ENCODE assay signal across 9 cellular contexts in genomic region chr3:196127308-196128040, GRCh38. TPM values are rescaled to one million over a fixed set of nuclear protein-coding genes. Genes with fewer than 3 reads are reported as not detected.
A peak's percentile ranks its signal among the peaks of the same experiment; 100 is the strongest.
DNase-seq lines count a peak whose midpoint lies in the region; ATAC-seq, FAIRE-seq and TF ChIP-seq lines count a peak whose summit lies in the region.
"Had no signal": no experiment of that assay in that cellular context is flagged by ENCODE, and none has a peak within 500 bp of the region (broad histone marks: within the 10 kb centered on the region; RNA-seq: fewer than 3 reads in every experiment).

No MANE protein-coding gene starts in this region.

- TF ChIP-seq RAD21 in K562 (CRISPR knock-in tag; conservative IDR thresholded peaks at IDR 0.05 in 1 of 2, IDR thresholded peaks at IDR 0.05 in 1 of 2) (peak; percentile 43 to 67; a peak in 3 of 4 replicates), SK-N-SH (IDR thresholded peaks at IDR 0.05; ENCODE audit: low read length) (no peak)

- H3K27ac ChIP-seq in K562 (ENCODE audit: extremely low read depth, low read depth, low read length) (peak overlapping the region; percentile 96), neural progenitor cell (no peak overlapping the region), Peyer's patch (no peak overlapping the region), SK-N-SH (ENCODE audit: low read depth in 2 of 2, low read length in 1 of 2) (no peak overlapping the region)

- no peak overlapping the region for H3K4me3 Mint-ChIP-seq in neural progenitor cell
- H3K4me3 Mint-ChIP-seq: activated naive CD4-positive, alpha-beta T cell treated with anti-CD3 and anti-CD28 coated beads, Interleukin-2, amount 50 U/mL, for 24 hours had no signal

- POLR2A ChIA-PET in K562 (lab: Yijun Ruan, JAX) (interaction anchor here (0.6 to 8.9 kb wide), 13 partner anchors 8 to 407 kb away, joined by 3 to 103 read pairs (median 6); no protein-coding TSS in a partner anchor), SK-N-SH (lab: Yijun Ruan, JAX) (no interaction called here)

- H2AFZ ChIP-seq in K562 (ENCODE audit: low read depth, low read length) = peak overlapping the region; percentile 88
- H2AFZ ChIP-seq in neural progenitor cell (replicated peaks) = no peak overlapping the region
- H2AFZ ChIP-seq in SK-N-SH (ENCODE audit: low read depth) = no peak overlapping the region

- H3F3A ChIP-seq in neural progenitor cell (ENCODE audit: low read depth) (no peaks in the 10 kb centered on the region), SK-N-SH (replicated peaks; ENCODE audit: insufficient read depth) (no peaks in the 10 kb centered on the region)

- peaks cover 33% of the 10 kb centered on the region in 2 experiments for H3K4me1 ChIP-seq in K562 (replicated peaks in 1 of 2; ENCODE audit: control insufficient read depth in 2 of 2, insufficient read depth in 2 of 2, low read length in 2 of 2)
- peaks cover 8% of the 10 kb centered on the region for H3K4me1 ChIP-seq in neural progenitor cell
- peaks cover 0 to 11% (median 4%) of the 10 kb centered on the region in 4 donors for H3K4me1 ChIP-seq in Peyer's patch
- H3K4me1 ChIP-seq in SK-N-SH (ENCODE audit: control insufficient read depth in 1 of 2, insufficient read depth in 2 of 2, low read depth in 1 of 2, low read length in 1 of 2) = peaks cover 0 to 7% of the 10 kb centered on the region in 2 experiments; a peak in 1 of 4 replicates

- H3K9ac ChIP-seq in K562 (ENCODE audit: insufficient read depth in 1 of 2, low read depth in 2 of 2, low read length in 2 of 2) = peak overlapping the region; percentile 76 to 90
- no peak overlapping the region for H3K9ac ChIP-seq in neural progenitor cell
- H3K9ac ChIP-seq in SK-N-SH = no peak overlapping the region

- H3K9me2 ChIP-seq in SK-N-SH = no peaks in the 10 kb centered on the region

- peaks cover 10% of the 10 kb centered on the region for H3K4me1 Mint-ChIP-seq in neural progenitor cell

- TF ChIP-seq POLR2A in K562 (conservative IDR thresholded peaks at IDR 0.05) (peak; percentile 53; the same call in 1 of the 2 replicates), Peyer's patch (IDR thresholded peaks at IDR 0.05) (no peak)

- CTCF ChIA-PET in K562 (lab: Yijun Ruan, JAX; ENCODE audit: low intra/inter-chr PET ratio) = no interaction called here
- CTCF ChIA-PET in SK-N-SH (lab: Yijun Ruan, JAX) = no interaction called here

- peaks cover 4% of the 10 kb centered on the region for H3K27me3 Mint-ChIP-seq in neural progenitor cell (ENCODE audit: insufficient read depth, low read depth)
- H3K27me3 Mint-ChIP-seq: activated naive CD4-positive, alpha-beta T cell treated with anti-CD3 and anti-CD28 coated beads, Interleukin-2, amount 50 U/mL, for 24 hours had no signal

- H3K4me3 ChIP-seq in GM12865 (ENCODE audit: low read depth, low read length) = no peak overlapping the region
- peak overlapping the region; percentile 14; the same call in 1 of the 2 replicates for H3K4me3 ChIP-seq in K562
- no peak overlapping the region for H3K4me3 ChIP-seq in neural progenitor cell
- no peak overlapping the region for H3K4me3 ChIP-seq in Peyer's patch
- H3K4me3 ChIP-seq in SK-N-SH (ENCODE audit: low read depth in 2 of 2, low read length in 1 of 2) = no peak overlapping the region

- peak overlapping the region; percentile 53 for H3K27ac Mint-ChIP-seq in neural progenitor cell
- H3K27ac Mint-ChIP-seq: activated naive CD4-positive, alpha-beta T cell treated with anti-CD3 and anti-CD28 coated beads, Interleukin-2, amount 50 U/mL, for 24 hours had no signal

- WGBS in K562 (ENCODE audit: insufficient coverage, low coverage, missing lambda C conversion rate) = 0% methylated on average over 12 of the region's 12 CpGs
- 62% methylated on average over 9 of the region's 12 CpGs for WGBS in SK-N-SH (ENCODE audit: low lambda C conversion rate)

- TF ChIP-seq EP300 in K562 (IDR thresholded peaks at IDR 0.05; ENCODE audit: low read length) = peak; percentile 89
- TF ChIP-seq EP300 in SK-N-SH (IDR thresholded peaks at IDR 0.05; ENCODE audit: borderline replicate concordance in 1 of 2, low read depth in 1 of 2, low read length in 1 of 2) = no peak

- no peaks in the 10 kb centered on the region for H3K9me3 ChIP-seq in K562 (replicated peaks; ENCODE audit: control insufficient read depth, insufficient read depth, low read depth, low read length)
- no peaks in the 10 kb centered on the region for H3K9me3 ChIP-seq in neural progenitor cell (ENCODE audit: low read depth)
- no peaks in the 10 kb centered on the region for H3K9me3 ChIP-seq in Peyer's patch
- no peaks in the 10 kb centered on the region for H3K9me3 ChIP-seq in SK-N-SH

- FAIRE-seq in K562 (lab: Jason Lieb, UNC) = peak; percentile 99
- FAIRE-seq: endothelial cell of umbilical vein had no signal

- in situ Hi-C loops in K562 (cut with MboI) = no loop called here

- H4K20me1 ChIP-seq in K562 (replicated peaks; ENCODE audit: control insufficient read depth, insufficient read depth, low read length) = no peaks in the 10 kb centered on the region
- no peaks in the 10 kb centered on the region for H4K20me1 ChIP-seq in neural progenitor cell (ENCODE audit: low read depth)
- H4K20me1 ChIP-seq in SK-N-SH (ENCODE audit: insufficient read depth) = no peaks in the 10 kb centered on the region

- BruUV-seq in K562 (replicated peaks; lab: Mats Ljungman, UMichigan) = no TSS peak

- intact Hi-C loops in K562 (cut with micrococcal nuclease) = loop anchor here (1.0 to 2.0 kb wide), 4 partner anchors 16 to 65 kb away; no protein-coding TSS in a partner anchor

- peak; percentile 72 for DNase-seq in GM12865 (ENCODE audit: low read depth)
- peak; percentile 72 for DNase-seq in OCI-M2 (lab: John Stamatoyannopoulos, UW; ENCODE audit: unreplicated experiment)
- DNase-seq in K562 (ENCODE audit: extremely low read depth in 1 of 4, low spot score in 3 of 4) = peak; percentile 81 to 98 (median 88)
- DNase-seq in neural progenitor cell (ENCODE audit: low spot score) = no peak
- DNase-seq in Peyer's patch = no peak
- DNase-seq in SK-N-SH = no peak

- H3K4me2 ChIP-seq in K562 (ENCODE audit: insufficient read depth, low read length) = peak overlapping the region; percentile 84
- H3K4me2 ChIP-seq in neural progenitor cell = no peak overlapping the region
- H3K4me2 ChIP-seq in SK-N-SH = no peak overlapping the region

- H3K9me3 Mint-ChIP-seq in neural progenitor cell = no peaks in the 10 kb centered on the region
- H3K9me3 Mint-ChIP-seq: activated naive CD4-positive, alpha-beta T cell treated with anti-CD3 and anti-CD28 coated beads, Interleukin-2, amount 50 U/mL, for 24 hours had no signal

- ATAC-seq in K562 (peak; percentile 90), GM21515 (IDR thresholded peaks at IDR 0.05; ENCODE audit: unreplicated experiment) (no peak)

- H3K79me2 ChIP-seq in K562 (ENCODE audit: control insufficient read depth, insufficient read depth, low read length) (peaks cover 10% of the 10 kb centered on the region; the same call in 2 of the 3 replicates), neural progenitor cell (ENCODE audit: low read depth) (no peaks in the 10 kb centered on the region), SK-N-SH (ENCODE audit: insufficient read depth) (no peaks in the 10 kb centered on the region)

- H3K36me3 ChIP-seq in K562 (ENCODE audit: control insufficient read depth, insufficient read depth, low read length) (no peaks in the 10 kb centered on the region; the same call in 2 of the 3 replicates), neural progenitor cell (no peaks in the 10 kb centered on the region), Peyer's patch (no peaks in the 10 kb centered on the region), SK-N-SH (replicated peaks in 1 of 2; ENCODE audit: control insufficient read depth in 1 of 2, insufficient read depth in 2 of 2, low read length in 1 of 2) (no peaks in the 10 kb centered on the region)

- no peaks in the 10 kb centered on the region for H3K9me1 ChIP-seq in K562 (ENCODE audit: control insufficient read depth, insufficient read depth, low read length)

- H3K36me3 Mint-ChIP-seq in neural progenitor cell = no peaks in the 10 kb centered on the region
- H3K36me3 Mint-ChIP-seq: activated naive CD4-positive, alpha-beta T cell treated with anti-CD3 and anti-CD28 coated beads, Interleukin-2, amount 50 U/mL, for 24 hours had no signal

- H3K27me3 ChIP-seq in K562 (ENCODE audit: control insufficient read depth in 2 of 2, insufficient read depth in 2 of 2, low read length in 2 of 2) = no peaks in the 10 kb centered on the region
- no peaks in the 10 kb centered on the region for H3K27me3 ChIP-seq in neural progenitor cell
- H3K27me3 ChIP-seq in Peyer's patch = no peaks in the 10 kb centered on the region
- H3K27me3 ChIP-seq in SK-N-SH (ENCODE audit: insufficient read depth) = no peaks in the 10 kb centered on the region; the same call in 1 of the 2 replicates

- TF ChIP-seq CTCF in GM12865 (IDR thresholded peaks at IDR 0.05; ENCODE audit: insufficient read depth, low read depth, low read length, missing control alignments) (no peak), K562 (IDR thresholded peaks at IDR 0.05 in 2 of 3, conservative IDR thresholded peaks at IDR 0.05 in 1 of 3; ENCODE audit: insufficient read depth in 2 of 3, low read depth in 1 of 3, low read length in 3 of 3) (peak in 2 of 3 experiments; percentile 15 to 49; a peak in 2 of 6 replicates), neural progenitor cell (IDR thresholded peaks at IDR 0.05) (no peak), Peyer's patch (IDR thresholded peaks at IDR 0.05) (no peak), SK-N-SH (IDR thresholded peaks at IDR 0.05) (no peak)

RNA-seq across cellular contexts. Expression of gene TFRC, which starts 45.6 kb away (rescaled TPM):
- 1,487 and 3,369 TPM in 2 replicates for total RNA-seq in K562 (2011; cell fraction: chromatin; rRNA removed; ENCODE audit: low replicate concordance)
- total RNA-seq in K562 (2011; cell fraction: nucleolus; rRNA removed) = 1,103 and 1,251 TPM in 2 replicates
- 1,578 and 1,589 TPM in 2 replicates for total RNA-seq in K562 (2011; cell fraction: nucleoplasm; rRNA removed)
- total RNA-seq in K562 (2014; rRNA removed) (303 and 478 TPM in 2 replicates), K562 (2014; rRNA removed; fragmentation: Illumina TruSeq; extraction: Trizol) (468 and 534 TPM in 2 replicates), K562 (2015; rRNA removed; fragmentation: Illumina TruSeq; extraction: Trizol) (310 and 332 TPM in 2 replicates), K562 (2021) (450 and 470 TPM in 2 replicates), neural progenitor cell (ENCODE audit: low replicate concordance) (60.0 and 87.7 TPM in 2 replicates), Peyer's patch (100 to 1,000 TPM; 102 to 200 (median 126) TPM)
- polyA plus RNA-seq in K562 (2011; rRNA removed) (521 and 679 TPM in 2 replicates), K562 (2014; fragmentation: Illumina TruSeq; extraction: Trizol) (239 and 256 TPM in 2 replicates), K562 (2014; fragmentation: Nextera tagmentation; extraction: Ambion mirVana) (100 to 1,000 TPM; 149 to 308 TPM), K562 (2014; rRNA removed) (241 and 268 TPM in 2 replicates), SK-N-SH (2012; rRNA removed) (35.0 and 53.5 TPM in 2 replicates)
- polyA plus RNA-seq in K562 (2011; cell fraction: cytosol; rRNA removed) = 104 and 238 TPM in 2 replicates
- 454 and 755 TPM in 2 replicates for polyA plus RNA-seq in K562 (2011; cell fraction: nucleus; rRNA removed)
- polyA plus RNA-seq in K562 (2012) = 166 and 406 TPM in 2 replicates
- polyA minus RNA-seq in K562 (2011; rRNA and poly(A)+ RNA removed) = 2,244 and 2,897 TPM in 2 replicates
- 425 and 493 TPM in 2 replicates for polyA minus RNA-seq in K562 (2011; cell fraction: cytosol; rRNA and poly(A)+ RNA removed)
- polyA minus RNA-seq in K562 (2011; cell fraction: nucleus; rRNA and poly(A)+ RNA removed) = 581 and 964 TPM in 2 replicates
- polyA plus RNA-seq in SK-N-SH (2012; cell fraction: cytosol; rRNA removed) = 57.0 and 58.6 TPM in 2 replicates
- polyA plus RNA-seq in SK-N-SH (2012; cell fraction: nucleus; rRNA removed) = 18.8 and 46.6 TPM in 2 replicates

Comparison
In these comparisons a context has a peak if more than half of its experiments do, and no peak if none do; other contexts are left out.
1. DNase-seq: peak in GM12865 (single experiment), OCI-M2 (single experiment) and K562 (4 of 4); none in neural progenitor cell (single experiment), Peyer's patch (0 of 3) and SK-N-SH (single experiment).
2. CTCF ChIP-seq: peak in K562 (2 of 3); none in GM12865 (single experiment), neural progenitor cell (single experiment), Peyer's patch (0 of 6) and SK-N-SH (single experiment).
3. H3K9ac ChIP-seq: peak in K562 (2 of 2); none in neural progenitor cell (single experiment) and SK-N-SH (single experiment).